ENCODE assay signal across 1 cellular context in the genomic region with DNA sequence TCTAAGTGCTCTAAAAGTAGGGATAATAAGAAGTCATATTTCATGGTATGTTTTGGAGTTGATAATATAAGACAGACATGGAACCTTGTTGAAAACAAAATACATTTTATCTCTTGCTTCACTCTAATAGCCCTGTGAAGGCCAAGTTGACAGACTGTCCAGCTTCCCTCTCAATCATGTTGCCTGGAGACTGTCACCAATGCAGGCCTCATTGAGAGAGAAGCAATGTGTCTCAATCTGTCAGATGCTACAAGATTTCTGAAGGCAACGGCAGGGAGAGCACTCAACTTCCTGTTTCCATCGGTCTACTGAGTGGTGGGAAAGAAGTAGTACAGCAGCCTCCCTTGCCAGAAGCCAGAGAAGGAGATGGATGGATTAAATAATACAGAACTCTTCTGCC.
TF ChIP-seq lines count a peak whose summit lies in the region.

No MANE protein-coding gene starts in this region.

TF ChIP-seq in K562, 482 proteins besides CTCF, POLR2A, EP300 and RAD21 (continued from another document):
- TF ChIP-seq, protein P1, sequence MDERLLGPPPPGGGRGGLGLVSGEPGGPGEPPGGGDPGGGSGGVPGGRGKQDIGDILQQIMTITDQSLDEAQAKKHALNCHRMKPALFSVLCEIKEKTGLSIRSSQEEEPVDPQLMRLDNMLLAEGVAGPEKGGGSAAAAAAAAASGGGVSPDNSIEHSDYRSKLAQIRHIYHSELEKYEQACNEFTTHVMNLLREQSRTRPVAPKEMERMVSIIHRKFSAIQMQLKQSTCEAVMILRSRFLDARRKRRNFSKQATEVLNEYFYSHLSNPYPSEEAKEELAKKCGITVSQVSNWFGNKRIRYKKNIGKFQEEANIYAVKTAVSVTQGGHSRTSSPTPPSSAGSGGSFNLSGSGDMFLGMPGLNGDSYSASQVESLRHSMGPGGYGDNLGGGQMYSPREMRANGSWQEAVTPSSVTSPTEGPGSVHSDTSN (CRISPR knock-in tag; IDR thresholded peaks at IDR 0.05; ENCODE audit: low read depth), result no peak; the same call in 1 of the 2 replicates
- TF ChIP-seq, protein P1 (tag; conservative IDR thresholded peaks at IDR 0.05; ENCODE audit: low read depth), result peak; percentile 98
